In genomic region chr19:38545596-38545995, GRCh38 we compare ENCODE assay signal across 22 cellular contexts.
DNase-seq lines count a peak whose midpoint lies in the region; ATAC-seq and TF ChIP-seq lines count a peak whose summit lies in the region.
"Had no signal": no experiment of that assay in that cellular context is flagged by ENCODE, and none has a peak within 500 bp of the region (broad histone marks: within the 10 kb centered on the region; RNA-seq: fewer than 3 reads in every experiment).

No MANE protein-coding gene starts in this region.

- in situ Hi-C loops in gastrocnemius medialis (cut with MboI; ENCODE audit: low sequenced_read_pairs in 4 of 4): no loop called here

- H3K27me3 Mint-ChIP-seq in dendritic cell treated with granulocyte-macrophage colony-stimulating factor and Interleukin-4, amounts not matched to agents 40 ng/mL and 50 ng/mL, for 4 days: peaks cover 15% of the 10 kb centered on the region
- peaks cover 7% of the 10 kb centered on the region for H3K27me3 Mint-ChIP-seq in GM23338 (ENCODE audit: insufficient read depth, low read depth, poor library complexity)
- H3K27me3 Mint-ChIP-seq: progenitor cell of endocrine pancreas had no signal

- H3K9ac ChIP-seq in Karpas-422 (ENCODE audit: low read length): peak overlapping the region; percentile 43; the same call in 1 of the 2 replicates

- H3K27ac Mint-ChIP-seq in dendritic cell treated with granulocyte-macrophage colony-stimulating factor and Interleukin-4, amounts not matched to agents 40 ng/mL and 50 ng/mL, for 4 days: peak overlapping the region; percentile 20
- no peak overlapping the region for H3K27ac Mint-ChIP-seq in GM23338

- H3K27me3 ChIP-seq in Karpas-422 (ENCODE audit: low read length) (no peaks in the 10 kb centered on the region), gastrocnemius medialis (no peaks in the 10 kb centered on the region), GM23338 (ENCODE audit: insufficient read depth) (no peaks in the 10 kb centered on the region)
- H3K27me3 ChIP-seq: esophagus squamous epithelium, stomach had no signal

- H4K20me1 ChIP-seq in Karpas-422 (ENCODE audit: insufficient read depth, low read depth, low read length) (no peaks in the 10 kb centered on the region), GM23338 (replicated peaks; ENCODE audit: insufficient read depth) (no peaks in the 10 kb centered on the region)

- H3K36me3 Mint-ChIP-seq in dendritic cell treated with granulocyte-macrophage colony-stimulating factor and Interleukin-4, amounts not matched to agents 40 ng/mL and 50 ng/mL, for 4 days (ENCODE audit: low read depth): no peaks in the 10 kb centered on the region
- peaks cover 45% of the 10 kb centered on the region for H3K36me3 Mint-ChIP-seq in GM23338 (ENCODE audit: low read depth)

- no peaks in the 10 kb centered on the region for H3K36me3 ChIP-seq in Karpas-422 (ENCODE audit: insufficient read depth, low read length)
- peaks cover 0 to 68% of the 10 kb centered on the region in 2 donors for H3K36me3 ChIP-seq in gastrocnemius medialis
- peaks cover 7% of the 10 kb centered on the region; the same call in 1 of the 2 replicates for H3K36me3 ChIP-seq in GM23338 (ENCODE audit: insufficient read depth)
- H3K36me3 ChIP-seq: esophagus squamous epithelium, stomach had no signal

- H3K4me2 ChIP-seq in Karpas-422 (ENCODE audit: low read depth, low read length, poor library complexity, severe bottlenecking): no peak overlapping the region
- no peak overlapping the region for H3K4me2 ChIP-seq in GM23338

- ATAC-seq in gastrocnemius medialis: no peak
- ATAC-seq in GM23338: no peak
- ATAC-seq in HG03159 (IDR thresholded peaks at IDR 0.05; ENCODE audit: unreplicated experiment): no peak
- ATAC-seq: activated CD4-positive, CD25-positive, alpha-beta regulatory T cell treated with anti-CD3 and anti-CD28 coated beads, Interleukin-2, amount 50 U/mL, for 24 hours; Right ventricle myocardium inferior had no signal

- peak; percentile 28 for DNase-seq in NOMO-1 treated with DMSO at 0.1 percent for 48 hours (lab: John Stamatoyannopoulos, UW; ENCODE audit: unreplicated experiment)
- DNase-seq in NOMO-1 treated with dmso at 0.1 percent for 144 hours (lab: John Stamatoyannopoulos, UW; ENCODE audit: unreplicated experiment): no peak
- no peak for DNase-seq in Karpas-422
- no peak for DNase-seq in gastrocnemius medialis
- DNase-seq in GM23338 (ENCODE audit: low spot score): no peak
- DNase-seq in KG1 (lab: John Stamatoyannopoulos, UW): no peak
- DNase-seq: activated naive CD4-positive, alpha-beta T cell treated with anti-CD3 and anti-CD28 coated beads, Interleukin-2, amount 50 U/mL, for 16 hours; AML-193; anterior cingulate cortex; DMS53; esophagus squamous epithelium; GDM1; mammary epithelial cell; NCI-H1105; NCI-H1930; NCI-H69; stomach had no signal

- H3K79me2 ChIP-seq in Karpas-422 (ENCODE audit: low read length) (no peaks in the 10 kb centered on the region), GM23338 (replicated peaks; ENCODE audit: insufficient read depth) (no peaks in the 10 kb centered on the region)

- no peak overlapping the region for H3K4me3 Mint-ChIP-seq in dendritic cell treated with granulocyte-macrophage colony-stimulating factor and Interleukin-4, amounts not matched to agents 40 ng/mL and 50 ng/mL, for 4 days
- H3K4me3 Mint-ChIP-seq in GM23338: no peak overlapping the region

- H3K4me3 ChIP-seq in Karpas-422 (ENCODE audit: low read length) (no peak overlapping the region), gastrocnemius medialis (no peak overlapping the region), GM23338 (no peak overlapping the region)
- H3K4me3 ChIP-seq: esophagus squamous epithelium, stomach had no signal

- no peaks in the 10 kb centered on the region for H3K9me2 ChIP-seq in Karpas-422 (replicated peaks; ENCODE audit: insufficient read depth, low read length)
- H3K9me2 ChIP-seq in GM23338 (ENCODE audit: insufficient read depth): no peaks in the 10 kb centered on the region

- TF ChIP-seq CTCF in gastrocnemius medialis (IDR thresholded peaks at IDR 0.05 in 4 of 5, conservative IDR thresholded peaks at IDR 0.05 in 1 of 5) (no peak), GM23338 (conservative IDR thresholded peaks at IDR 0.05; ENCODE audit: low read depth in 2 of 2) (no peak)

- intact Hi-C loops in dendritic cell treated with granulocyte-macrophage colony-stimulating factor and Interleukin-4, amounts not matched to agents 40 ng/mL and 50 ng/mL, for 4 days (cut with micrococcal nuclease): loop anchor here (10.0 kb wide), 1 partner anchor 389 kb away; the partner anchor contains the start of genes MRPS12 and SARS2
- intact Hi-C loops in gastrocnemius medialis (cut with DNase I; ENCODE audit: low total_unique reads): loop anchor here (10.0 kb wide), 1 partner anchor 49 kb away; no protein-coding TSS in a partner anchor

- TF ChIP-seq POLR2A in gastrocnemius medialis (IDR thresholded peaks at IDR 0.05): no peak

- H3K27ac ChIP-seq in Karpas-422 (ENCODE audit: low read length): no peak overlapping the region
- H3K27ac ChIP-seq in gastrocnemius medialis: peak overlapping the region in 3 of 4 donors; percentile 57 to 77 (median 63)
- no peak overlapping the region for H3K27ac ChIP-seq in GM23338 (ENCODE audit: low read depth)
- H3K27ac ChIP-seq: stomach had no signal

- H3K9me3 ChIP-seq in Karpas-422 (ENCODE audit: low read length) (no peaks in the 10 kb centered on the region), gastrocnemius medialis (no peaks in the 10 kb centered on the region)
- H3K9me3 ChIP-seq: esophagus squamous epithelium, stomach had no signal

- H3F3A ChIP-seq in GM23338 (replicated peaks; ENCODE audit: low read depth): no peaks in the 10 kb centered on the region

- H3K4me1 Mint-ChIP-seq in dendritic cell treated with granulocyte-macrophage colony-stimulating factor and Interleukin-4, amounts not matched to agents 40 ng/mL and 50 ng/mL, for 4 days (ENCODE audit: low read depth): peaks cover 29% of the 10 kb centered on the region
- H3K4me1 Mint-ChIP-seq in GM23338: peaks cover 16% of the 10 kb centered on the region; the same call in 2 of the 3 replicates

- H3K9me3 Mint-ChIP-seq in dendritic cell treated with granulocyte-macrophage colony-stimulating factor and Interleukin-4, amounts not matched to agents 40 ng/mL and 50 ng/mL, for 4 days: no peaks in the 10 kb centered on the region
- H3K9me3 Mint-ChIP-seq in GM23338: no peaks in the 10 kb centered on the region

- peaks cover 25% of the 10 kb centered on the region for H3K4me1 ChIP-seq in Karpas-422 (ENCODE audit: low read length)
- peaks cover 8 to 9% of the 10 kb centered on the region in 2 donors for H3K4me1 ChIP-seq in gastrocnemius medialis
- H3K4me1 ChIP-seq in GM23338 (ENCODE audit: insufficient read depth): no peaks in the 10 kb centered on the region

- no peak overlapping the region for H2AFZ ChIP-seq in Karpas-422 (ENCODE audit: low read length)
- H2AFZ ChIP-seq in GM23338: no peak overlapping the region

Comparison
In these comparisons a context has a peak if more than half of its experiments do, and no peak if none do; other contexts are left out.
1. H3K27ac ChIP-seq: peak in gastrocnemius medialis (3 of 4); none in Karpas-422 (single experiment) and GM23338 (single experiment).